Comparison of ENCODE assay signal across 9 cellular contexts in genomic region chr2:8477511-8478132, GRCh38.
DNase-seq lines count a peak whose midpoint lies in the region; ATAC-seq, FAIRE-seq and TF ChIP-seq lines count a peak whose summit lies in the region.
"Had no signal": no experiment of that assay in that cellular context is flagged by ENCODE, and none has a peak within 500 bp of the region (broad histone marks: within the 10 kb centered on the region; RNA-seq: fewer than 3 reads in every experiment).

No MANE protein-coding gene starts in this region.

- no peak overlapping the region for H3K4me3 ChIP-seq in HL-60 (replicated peaks; ENCODE audit: insufficient read depth, low read length)
- H3K4me3 ChIP-seq in GM12878: peak overlapping the region; percentile 43; the same call in 1 of the 2 replicates
- H3K4me3 ChIP-seq in GM23248: no peak overlapping the region

- RAD21 ChIA-PET in GM12878 (lab: Charles Lee; ENCODE audit: unreplicated experiment): interaction anchor here (0.9 to 3.2 kb wide), 28 partner anchors 9 to 1050 kb away, joined by 3 to 40 read pairs (median 6); partner anchors contain the start of gene ID2

- H4K20me1 ChIP-seq in GM12878 (ENCODE audit: control insufficient read depth, insufficient read depth) (no peaks in the 10 kb centered on the region), GM23248 (ENCODE audit: insufficient read depth) (no peaks in the 10 kb centered on the region)

- H3K9me2 ChIP-seq in GM23248 (ENCODE audit: insufficient read depth): no peaks in the 10 kb centered on the region

- SMC1A ChIA-PET in GM12878 (lab: Charles Lee; ENCODE audit: uncharacterized antibody, unreplicated experiment): interaction anchor here (0.6 to 3.0 kb wide), 32 partner anchors 8 to 1049 kb away, joined by 3 to 34 read pairs (median 6); partner anchors contain the start of gene ID2

- ATAC-seq in GM21423 (IDR thresholded peaks at IDR 0.05; ENCODE audit: unreplicated experiment) (peak; percentile 44), GM12878 (peak; percentile 52)

- H3K4me2 ChIP-seq in GM12878 (ENCODE audit: control insufficient read depth, insufficient read depth): peak overlapping the region; percentile 69
- H3K4me2 ChIP-seq in GM23248 (ENCODE audit: unreplicated experiment): no peak overlapping the region

- intact Hi-C loops in GM12878 (cut with micrococcal nuclease; ENCODE audit: unreplicated experiment): loop anchor here (1.0 to 5.0 kb wide), 6 partner anchors 65 to 1050 kb away; no protein-coding TSS in a partner anchor

- in situ Hi-C loops in GM12878 (cut with MboI): loop anchor here (5.0 kb wide), 1 partner anchor 175 kb away; no protein-coding TSS in a partner anchor
- in situ Hi-C loops in GM23248 (cut with MboI): no loop called here

- CTCF ChIA-PET in GM12878 (lab: Yijun Ruan, JAX): interaction anchor here (0.7 to 2.9 kb wide), 11 partner anchors 11 to 529 kb away, joined by 3 to 10 read pairs (median 5); no protein-coding TSS in a partner anchor

- TF ChIP-seq POLR2A in GM12892 (IDR thresholded peaks at IDR 0.05; ENCODE audit: low read depth, low read length) (no peak), GM12878 (IDR thresholded peaks at IDR 0.05; ENCODE audit: low read depth, low read length) (no peak)

- BruUV-seq in GM12878 (replicated peaks; lab: Mats Ljungman, UMichigan): no TSS peak

- H3K4me1 ChIP-seq in GM12878 (ENCODE audit: control insufficient read depth, insufficient read depth, low read length) (peaks cover 68% of the 10 kb centered on the region), GM23248 (ENCODE audit: insufficient read depth) (no peaks in the 10 kb centered on the region)

- H3K9ac ChIP-seq in GM12878 (ENCODE audit: control insufficient read depth, insufficient read depth, low read length): 0 out of 2 replicates have a peak overlapping the region, but pooled peaks have one; percentile 32
- H3K9ac ChIP-seq in GM23248: no peak overlapping the region

- H3K27ac ChIP-seq in HL-60 (replicated peaks): peak overlapping the region; percentile 79
- H3K27ac ChIP-seq in GM12878 (ENCODE audit: control insufficient read depth, insufficient read depth): peak overlapping the region; percentile 62
- no peak overlapping the region for H3K27ac ChIP-seq in GM23248
- H3K27ac ChIP-seq: epithelial cell of prostate had no signal

- TF ChIP-seq EP300 in GM12878 (IDR thresholded peaks at IDR 0.05; ENCODE audit: borderline replicate concordance in 1 of 2, control insufficient read depth in 1 of 2, low read depth in 2 of 2, low read length in 2 of 2): peak; percentile 94 to 96

- no peak for TF ChIP-seq RAD21 in GM12878 (IDR thresholded peaks at IDR 0.05; ENCODE audit: insufficient read depth, low read depth, low read length)

- TF ChIP-seq CTCF in HL-60 (IDR thresholded peaks at IDR 0.05; ENCODE audit: insufficient read depth, low read length): no peak
- TF ChIP-seq CTCF in GM12878 (IDR thresholded peaks at IDR 0.05 in 2 of 3, conservative IDR thresholded peaks at IDR 0.05 in 1 of 3; ENCODE audit: control insufficient read depth in 2 of 3, extremely low read depth in 1 of 3, insufficient read depth in 1 of 3, low read depth in 3 of 3, low read length in 3 of 3): no peak

- DNase-seq in GM12892 (ENCODE audit: insufficient read length) (no peak), HL-60 (ENCODE audit: low read depth in 1 of 2, low spot score in 1 of 2) (peak; percentile 53 to 70), GM12878 (ENCODE audit: low read depth, low spot score) (peak; percentile 95), GM23248 (no peak), NCI-H1694 (lab: John Stamatoyannopoulos, UW) (no peak)
- DNase-seq in stimulated activated CD8-positive, alpha-beta memory T cell treated with anti-CD3 and anti-CD28 coated beads, Interleukin-4, amount 100 ng/mL, for 48 hours: peak; percentile 44
- no peak for DNase-seq in stimulated activated CD4-positive, alpha-beta T cell treated with anti-CD3 and anti-CD28 coated beads, Interleukin-4, amount 100 ng/mL, for 24 hours

- H3K27me3 ChIP-seq in HL-60 (ENCODE audit: insufficient read depth, poor library complexity, severe bottlenecking) (no peaks in the 10 kb centered on the region), GM12878 (replicated peaks in 1 of 2; ENCODE audit: control insufficient read depth in 2 of 2, insufficient read depth in 2 of 2, low read length in 1 of 2) (no peaks in the 10 kb centered on the region), GM23248 (replicated peaks; ENCODE audit: insufficient read depth) (no peaks in the 10 kb centered on the region)

- no peaks in the 10 kb centered on the region; the same call in 2 of the 3 replicates for H3K9me3 ChIP-seq in GM12878 (replicated peaks; ENCODE audit: control insufficient read depth, insufficient read depth, low read length)
- H3K9me3 ChIP-seq in GM23248 (ENCODE audit: low read depth): no peaks in the 10 kb centered on the region

- peaks cover 2% of the 10 kb centered on the region for H3K79me2 ChIP-seq in GM12878 (ENCODE audit: control insufficient read depth, insufficient read depth, low read length)
- H3K79me2 ChIP-seq in GM23248 (ENCODE audit: insufficient read depth): no peaks in the 10 kb centered on the region

- POLR2A ChIA-PET in GM12878 (lab: Charles Lee): interaction anchor here (0.9 to 6.6 kb wide), 12 partner anchors 8 to 205 kb away, joined by 3 to 73 read pairs (median 6); partner anchors contain the start of gene ID2

- peak; percentile 81 for FAIRE-seq in GM12892 (lab: Jason Lieb, UNC)
- FAIRE-seq in GM12878 (lab: Jason Lieb, UNC): no peak

- H3K36me3 ChIP-seq in GM12878 (ENCODE audit: control insufficient read depth in 2 of 2, insufficient read depth in 2 of 2, low read length in 1 of 2) (no peaks in the 10 kb centered on the region; a peak in 1 of 4 replicates), GM23248 (ENCODE audit: low read depth) (no peaks in the 10 kb centered on the region)

- WGBS in GM12878 (ENCODE audit: insufficient coverage, insufficient replicate concordance, low lambda C conversion rate, missing lambda C conversion rate): 1% methylated on average over 8 of the region's 8 CpGs
- 88 to 89% methylated on average over 8 of the region's 8 CpGs for WGBS in GM23248 (ENCODE audit: low coverage in 1 of 2, low lambda C conversion rate in 2 of 2, missing lambda C conversion rate in 2 of 2), 2 experiments

- H2AFZ ChIP-seq in GM12878 (ENCODE audit: control insufficient read depth, low read depth, low read length): no peak overlapping the region
- H2AFZ ChIP-seq in GM23248: no peak overlapping the region

- no peaks in the 10 kb centered on the region for H3F3A ChIP-seq in GM23248 (ENCODE audit: insufficient read depth)

TF ChIP-seq in GM12878, 131 proteins besides CTCF, POLR2A, EP300 and RAD21 (continues in another document):
- TF ChIP-seq ZNF217 (IDR thresholded peaks at IDR 0.05) (peak; percentile 67; the same call in 1 of the 2 replicates), BACH1 (IDR thresholded peaks at IDR 0.05; ENCODE audit: borderline replicate concordance) (peak; percentile 85; the same call in 1 of the 2 replicates), SREBF2 (IDR thresholded peaks at IDR 0.05; ENCODE audit: low read length) (no peak), BHLHE40 (IDR thresholded peaks at IDR 0.05; ENCODE audit: borderline replicate concordance in 1 of 2, low read depth in 2 of 2, low read length in 1 of 2) (peak in 1 of 2 experiments; percentile 79; a peak in 2 of 4 replicates), IKZF2 (IDR thresholded peaks at IDR 0.05) (peak; percentile 94), NKRF (conservative IDR thresholded peaks at IDR 0.05) (no peak), ELK1 (IDR thresholded peaks at IDR 0.05; ENCODE audit: low read depth, low read length) (no peak), CEBPB (IDR thresholded peaks at IDR 0.05; ENCODE audit: borderline replicate concordance in 1 of 2, low read depth in 2 of 2, low read length in 2 of 2) (peak; percentile 35 to 45; a peak in 1 of 4 replicates), TCF12 (IDR thresholded peaks at IDR 0.05; ENCODE audit: low read depth, low read length) (peak; percentile 45; the same call in 1 of the 2 replicates), ZBED1 (IDR thresholded peaks at IDR 0.05; ENCODE audit: borderline replicate concordance) (peak; percentile 90; the same call in 1 of the 2 replicates), LARP7 (IDR thresholded peaks at IDR 0.05) (peak; percentile 62)

Comparison
In these comparisons a context has a peak if more than half of its experiments do, and no peak if none do; other contexts are left out.
1. DNase-seq: peak in HL-60 (2 of 2), GM12878 (single experiment) and stimulated activated CD8-positive, alpha-beta memory T cell treated with anti-CD3 and anti-CD28 coated beads, Interleukin-4, amount 100 ng/mL, for 48 hours (single experiment); none in GM12892 (single experiment), stimulated activated CD4-positive, alpha-beta T cell treated with anti-CD3 and anti-CD28 coated beads, Interleukin-4, amount 100 ng/mL, for 24 hours (single experiment), GM23248 (single experiment) and NCI-H1694 (single experiment).